In genomic region chr19:45243144-45243732, GRCh38 we compare ENCODE assay signal across 21 cellular contexts. TPM values are rescaled to one million over a fixed set of nuclear protein-coding genes. Genes with fewer than 3 reads are reported as not detected.
DNase-seq lines count a peak whose midpoint lies in the region; ATAC-seq, FAIRE-seq and TF ChIP-seq lines count a peak whose summit lies in the region.
"Had no signal": no experiment of that assay in that cellular context is flagged by ENCODE, and none has a peak within 500 bp of the region (broad histone marks: within the 10 kb centered on the region; RNA-seq: fewer than 3 reads in every experiment).

No MANE protein-coding gene starts in this region.

- H3K4me3 ChIP-seq in kidney (ENCODE audit: low read length in 2 of 2) (peak overlapping the region; percentile 19 to 68), parathyroid adenoma (ENCODE audit: low read depth, low read length) (peak overlapping the region; percentile 5)
- H3K4me3 ChIP-seq: BLaER1, HAP-1 had no signal

- H3K27ac Mint-ChIP-seq in activated CD4-positive, alpha-beta T cell treated with anti-CD3 and anti-CD28 coated beads for 36 hours, result no peak overlapping the region
- H3K27ac Mint-ChIP-seq in T-helper 17 cell, result peak overlapping the region; percentile 11

- H3K79me2 ChIP-seq in parathyroid adenoma, result no peaks in the 10 kb centered on the region

- no peak overlapping the region for H3K27ac ChIP-seq in kidney (ENCODE audit: low read depth in 2 of 2, low read length in 2 of 2)
- H3K27ac ChIP-seq in parathyroid adenoma, result no peak overlapping the region
- H3K27ac ChIP-seq: 22Rv1, BLaER1 had no signal

- no peak overlapping the region for H3K4me2 ChIP-seq in parathyroid adenoma (ENCODE audit: low read length)

- DNase-seq in activated CD4-positive, alpha-beta T cell treated with anti-CD3 and anti-CD28 coated beads for 36 hours, result peak; percentile 18
- no peak for DNase-seq in activated CD4-positive, alpha-beta T cell treated with anti-CD3 and anti-CD28 coated beads, Interleukin-2, amount 50 U/mL, for 48 hours
- no peak for DNase-seq in T-helper 17 cell
- DNase-seq in kidney, result no peak
- no peak for DNase-seq in posterior vena cava (ENCODE audit: low spot score)
- no peak for DNase-seq in NOMO-1 treated with DMSO at 0.1 percent for 48 hours (lab: John Stamatoyannopoulos, UW; ENCODE audit: unreplicated experiment)
- DNase-seq in DMS153 (lab: John Stamatoyannopoulos, UW), result no peak
- DNase-seq: AML-193; Caco-2; CD8-positive, alpha-beta memory T cell; DMS79; IMR-90 had no signal

- intact Hi-C loops in activated CD4-positive, alpha-beta T cell treated with anti-CD3 and anti-CD28 coated beads for 36 hours (cut with DNase I, micrococcal nuclease), result no loop called here
- intact Hi-C loops in kidney (cut with DNase I), result no loop called here
- intact Hi-C loops in posterior vena cava (cut with DNase I), result no loop called here

- H3K27me3 ChIP-seq in parathyroid adenoma (ENCODE audit: control insufficient read depth, insufficient read depth, low read length), result no peaks in the 10 kb centered on the region
- H3K27me3 ChIP-seq: BLaER1 had no signal

- no peaks in the 10 kb centered on the region for H3K36me3 Mint-ChIP-seq in activated CD4-positive, alpha-beta T cell treated with anti-CD3 and anti-CD28 coated beads for 36 hours (ENCODE audit: low read depth)
- H3K36me3 Mint-ChIP-seq in T-helper 17 cell (ENCODE audit: low read depth), result peaks cover 5% of the 10 kb centered on the region
- H3K36me3 Mint-ChIP-seq: CD8-positive, alpha-beta memory T cell had no signal

- H3K4me1 ChIP-seq in kidney (ENCODE audit: control insufficient read depth in 1 of 2, insufficient read depth in 1 of 2, low read depth in 1 of 2, low read length in 2 of 2) (peaks cover 0 to 4% of the 10 kb centered on the region in 2 donors), parathyroid adenoma (no peaks in the 10 kb centered on the region)
- H3K4me1 ChIP-seq: Caco-2, HAP-1 had no signal

- H3K36me3 ChIP-seq in kidney (ENCODE audit: control insufficient read depth in 1 of 2, insufficient read depth in 2 of 2, low read length in 2 of 2) (no peaks in the 10 kb centered on the region), parathyroid adenoma (ENCODE audit: control insufficient read depth, insufficient read depth, low read length) (no peaks in the 10 kb centered on the region)
- H3K36me3 ChIP-seq: BLaER1, HAP-1 had no signal

- H3K4me3 Mint-ChIP-seq in activated CD4-positive, alpha-beta T cell treated with anti-CD3 and anti-CD28 coated beads for 36 hours, result no peak overlapping the region
- no peak overlapping the region for H3K4me3 Mint-ChIP-seq in T-helper 17 cell
- H3K4me3 Mint-ChIP-seq: CD8-positive, alpha-beta memory T cell had no signal

- TF ChIP-seq CTCF in kidney (IDR thresholded peaks at IDR 0.05; ENCODE audit: borderline replicate concordance, extremely low read depth, insufficient read depth) (no peak), parathyroid adenoma (IDR thresholded peaks at IDR 0.05) (no peak)

- POLR2A ChIA-PET in activated CD4-positive, alpha-beta T cell treated with anti-CD3 and anti-CD28 coated beads for 36 hours (lab: Charles Lee), result no interaction called here

- CTCF ChIA-PET in activated CD4-positive, alpha-beta T cell treated with anti-CD3 and anti-CD28 coated beads for 36 hours (lab: Charles Lee), result interaction anchor here (0.6 to 1.0 kb wide), 3 partner anchors 12 to 589 kb away, joined by 3 read pairs; no protein-coding TSS in a partner anchor

- no peaks in the 10 kb centered on the region for H3K9me3 ChIP-seq in T-helper 17 cell (ENCODE audit: control insufficient read depth, low read length, poor library complexity, severe bottlenecking)
- no peaks in the 10 kb centered on the region for H3K9me3 ChIP-seq in kidney (ENCODE audit: control insufficient read depth in 1 of 2, low read length in 2 of 2)
- no peaks in the 10 kb centered on the region for H3K9me3 ChIP-seq in parathyroid adenoma (ENCODE audit: control insufficient read depth, low read length)
- H3K9me3 ChIP-seq: BLaER1, Caco-2, HAP-1 had no signal

- H3K9ac ChIP-seq in kidney (ENCODE audit: low read length in 2 of 2), result no peak overlapping the region
- H3K9ac ChIP-seq in parathyroid adenoma, result no peak overlapping the region
- H3K9ac ChIP-seq: BLaER1 had no signal

- no peaks in the 10 kb centered on the region for H3K4me1 Mint-ChIP-seq in activated CD4-positive, alpha-beta T cell treated with anti-CD3 and anti-CD28 coated beads for 36 hours
- peaks cover 4% of the 10 kb centered on the region for H3K4me1 Mint-ChIP-seq in T-helper 17 cell

- H3K9me3 Mint-ChIP-seq in activated CD4-positive, alpha-beta T cell treated with anti-CD3 and anti-CD28 coated beads for 36 hours (ENCODE audit: low read depth), result no peaks in the 10 kb centered on the region
- H3K9me3 Mint-ChIP-seq: CD8-positive, alpha-beta memory T cell had no signal

- ATAC-seq in activated CD4-positive, alpha-beta T cell treated with anti-CD3 and anti-CD28 coated beads for 36 hours, result no peak
- ATAC-seq in T-helper 17 cell, result no peak

- peaks cover 9% of the 10 kb centered on the region for H3K27me3 Mint-ChIP-seq in activated CD4-positive, alpha-beta T cell treated with anti-CD3 and anti-CD28 coated beads for 36 hours
- H3K27me3 Mint-ChIP-seq in T-helper 17 cell, result peaks cover 31% of the 10 kb centered on the region

- H2AFZ ChIP-seq in parathyroid adenoma, result no peak overlapping the region

- FAIRE-seq in kidney (lab: Jason Lieb, UNC), result no peak
- FAIRE-seq: G401.6, GM12892, H1 had no signal

RNA-seq across cellular contexts. Expression of gene EXOC3L2, which starts 2.0 kb away (rescaled TPM):
- not detected for total RNA-seq in activated CD4-positive, alpha-beta T cell treated with anti-CD3 and anti-CD28 coated beads for 36 hours
- total RNA-seq in T-helper 17 cell, result 1 to 10 TPM in 1 of 2 donors, not detected in 1; 1.1 TPM
- 19.0 TPM for total RNA-seq in kidney
- polyA plus RNA-seq in kidney (ENCODE audit: insufficient read depth, low read depth, low replicate concordance), result 15.4 TPM
- 1 to 10 TPM; 2.9 to 3.6 TPM for total RNA-seq in posterior vena cava
- total RNA-seq: A673; Caco-2; CD8-positive, alpha-beta memory T cell; HT-29; IMR-90 had no signal
- polyA plus RNA-seq: CD8-positive, alpha-beta memory T cell had no signal

RNA-seq across cellular contexts. Expression of gene MARK4, which starts 7.8 kb away (rescaled TPM):
- total RNA-seq in activated CD4-positive, alpha-beta T cell treated with anti-CD3 and anti-CD28 coated beads for 36 hours, result 10 to 100 TPM; 19.1 to 19.6 TPM
- 10 to 100 TPM; 28.9 to 36.4 TPM for total RNA-seq in T-helper 17 cell
- total RNA-seq in kidney, result 29.7 TPM
- 13.6 TPM for polyA plus RNA-seq in kidney (ENCODE audit: insufficient read depth, low read depth, low replicate concordance)
- 10 to 100 TPM; 26.7 to 31.5 TPM for total RNA-seq in posterior vena cava
